In the genomic region with DNA sequence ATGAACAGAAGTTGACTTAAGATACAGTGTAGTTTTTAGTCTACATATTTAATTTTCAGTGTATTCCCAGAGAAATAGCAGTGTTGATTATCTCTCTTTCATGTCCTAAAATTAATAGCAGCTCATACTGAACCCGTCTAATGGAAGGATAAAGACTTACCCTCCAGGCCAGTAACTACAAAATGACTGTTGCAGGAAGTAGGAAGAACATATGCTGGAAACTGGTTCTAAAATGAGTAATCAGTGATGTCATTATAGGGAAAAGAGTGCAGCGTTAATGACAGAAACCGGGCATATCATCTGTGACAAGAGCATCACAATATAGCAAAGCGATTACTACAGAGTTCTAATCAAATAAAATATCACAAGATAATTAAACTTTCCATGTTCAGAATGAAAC, we compare ENCODE assay signal across 21 cellular contexts.
"Had no signal": no experiment of that assay in that cellular context is flagged by ENCODE, and none has a peak within 500 bp of the region (broad histone marks: within the 10 kb centered on the region; RNA-seq: fewer than 3 reads in every experiment).

No MANE protein-coding gene starts in this region.

- H3K27ac ChIP-seq: brain microvascular endothelial cell, coronary artery, lower lobe of right lung, parathyroid adenoma, sigmoid colon, thoracic aorta, upper lobe of right lung had no signal

- H3K9ac ChIP-seq: parathyroid adenoma had no signal

- H3K4me1 ChIP-seq: parathyroid adenoma, upper lobe of right lung had no signal

- H2AFZ ChIP-seq: parathyroid adenoma had no signal

- H3K27me3 ChIP-seq: brain microvascular endothelial cell, sigmoid colon, upper lobe of right lung had no signal

- ATAC-seq: activated CD8-positive, alpha-beta T cell treated with anti-CD3 and anti-CD28 coated beads, Interleukin-2, amount 10 ng/mL, durations not matched to agents 7 days and 5 days; activated naive CD8-positive, alpha-beta T cell treated with anti-CD3 and anti-CD28 coated beads, Interleukin-2, amount 50 U/mL, for 24 hours; lower lobe of right lung; natural killer cell treated with Interleukin-12 subunit alpha and Interleukin-12 subunit beta and Interleukin-15 and Interleukin-18, amount 100 ng/mL, for 72 hours; stimulated activated memory B cell treated with anti-CD40 and anti-IgM and Interleukin-4, amounts not matched to agents 10 μg/mL and 1 μg/mL and 100 μg/mL, for 72 hours; upper lobe of right lung had no signal

- DNase-seq: activated B cell treated with CpG ODN at 0.5 μM for 24 hours; activated CD4-positive, alpha-beta T cell treated with anti-CD3 and anti-CD28 coated beads for 48 hours; activated CD8-positive, alpha-beta T cell treated with anti-CD3 and anti-CD28 coated beads, Interleukin-2, amount 10 ng/mL, durations not matched to agents 7 days and 5 days; activated naive CD4-positive, alpha-beta T cell treated with anti-CD3 and anti-CD28 coated beads, Interleukin-2, amount 10 ng/mL, durations not matched to agents 7 days and 5 days; activated naive CD8-positive, alpha-beta T cell treated with anti-CD3 and anti-CD28 coated beads, Interleukin-2, amount 50 U/mL, for 24 hours; activated T-cell treated with anti-CD3 and anti-CD28 coated beads, Interleukin-2, amount 50 U/mL, for 24 hours; aorta; brain microvascular endothelial cell; effector CD8-positive, alpha-beta T cell; hypothalamus; islet precursor cell; lower lobe of right lung; sigmoid colon; stimulated activated CD4-positive, alpha-beta T cell treated with anti-CD3 and anti-CD28 coated beads, Interleukin-4, amount 100 ng/mL, for 24 hours; SW 1271; upper lobe of right lung had no signal

- H3K9me3 ChIP-seq: lower lobe of right lung, sigmoid colon, thoracic aorta, upper lobe of right lung had no signal

- H3K36me3 ChIP-seq: brain microvascular endothelial cell, lower lobe of right lung, sigmoid colon, thoracic aorta, upper lobe of right lung had no signal

- H3K4me3 ChIP-seq: coronary artery, lower lobe of right lung, sigmoid colon, thoracic aorta, upper lobe of right lung had no signal
